ENCODE assay signal across 8 cellular contexts in genomic region chr14:32938719-32939253, GRCh38.
A peak's percentile ranks its signal among the peaks of the same experiment; 100 is the strongest.
DNase-seq lines count a peak whose midpoint lies in the region; ATAC-seq lines count a peak whose summit lies in the region.

Gene NPAS3 (plus strand): TSS chr14:32938879.

- no peaks in the 10 kb centered on the region for H3K36me3 Mint-ChIP-seq in T-helper 2 cell treated with Interferon-gamma antibody and Interleukin-4, amounts not matched to agents 5 μg/mL and 100 μg/mL, for 36 hours (ENCODE audit: low read depth)
- no peaks in the 10 kb centered on the region for H3K36me3 Mint-ChIP-seq in effector memory CD8-positive, alpha-beta T cell (ENCODE audit: insufficient read depth)

- H3K27me3 ChIP-seq in muscle layer of duodenum (ENCODE audit: low read depth, low read length): peaks cover 4% of the 10 kb centered on the region

- H3K27me3 Mint-ChIP-seq in T-helper 2 cell treated with Interferon-gamma antibody and Interleukin-4, amounts not matched to agents 5 μg/mL and 100 μg/mL, for 36 hours (ENCODE audit: low read depth): peaks cover 71% of the 10 kb centered on the region
- H3K27me3 Mint-ChIP-seq in effector memory CD8-positive, alpha-beta T cell: peaks cover 43 to 65% of the 10 kb centered on the region in 2 donors

- DNase-seq in T-helper 2 cell treated with Interferon-gamma antibody and Interleukin-4, amounts not matched to agents 5 μg/mL and 100 μg/mL, for 36 hours (ENCODE audit: low spot score): no peak
- no peak for DNase-seq in T-helper 2 cell
- peak; percentile 63 for DNase-seq in NCI-H69 (lab: John Stamatoyannopoulos, UW)
- DNase-seq in effector memory CD8-positive, alpha-beta T cell: no peak
- no peak for DNase-seq in hepatic stellate cell (ENCODE audit: low spot score)
- DNase-seq in NCI-H1930 (lab: John Stamatoyannopoulos, UW): no peak
- no peak for DNase-seq in NK-92 treated with Interleukin-12 subunit alpha and Interleukin-12 subunit beta, amount 100 ng/mL, for 24 hours (lab: John Stamatoyannopoulos, UW)

- no peaks in the 10 kb centered on the region for H3K9me3 ChIP-seq in muscle layer of duodenum (ENCODE audit: control insufficient read depth in 1 of 2, low read length in 2 of 2)

- H3K36me3 ChIP-seq in muscle layer of duodenum (ENCODE audit: control insufficient read depth in 1 of 2, insufficient read depth in 2 of 2, low read length in 2 of 2): no peaks in the 10 kb centered on the region

- peaks cover 4% of the 10 kb centered on the region for H3K4me1 Mint-ChIP-seq in T-helper 2 cell treated with Interferon-gamma antibody and Interleukin-4, amounts not matched to agents 5 μg/mL and 100 μg/mL, for 36 hours (ENCODE audit: low read depth)
- H3K4me1 Mint-ChIP-seq in effector memory CD8-positive, alpha-beta T cell (ENCODE audit: low read depth in 2 of 2): peaks cover 3 to 5% of the 10 kb centered on the region in 2 donors

- no peaks in the 10 kb centered on the region for H3K9me3 Mint-ChIP-seq in T-helper 2 cell treated with Interferon-gamma antibody and Interleukin-4, amounts not matched to agents 5 μg/mL and 100 μg/mL, for 36 hours
- peaks cover 0 to 7% of the 10 kb centered on the region in 2 donors for H3K9me3 Mint-ChIP-seq in effector memory CD8-positive, alpha-beta T cell

- H3K27ac Mint-ChIP-seq in T-helper 2 cell treated with Interferon-gamma antibody and Interleukin-4, amounts not matched to agents 5 μg/mL and 100 μg/mL, for 36 hours: no peak within 1 kb of the TSS
- H3K27ac Mint-ChIP-seq in effector memory CD8-positive, alpha-beta T cell: no peak within 1 kb of the TSS

- peak within 1 kb of the TSS; percentile 90 for H3K27ac ChIP-seq in muscle layer of duodenum (ENCODE audit: low read length)

- ATAC-seq in effector memory CD8-positive, alpha-beta T cell (replicated peaks): no peak

- H3K4me3 Mint-ChIP-seq in T-helper 2 cell treated with Interferon-gamma antibody and Interleukin-4, amounts not matched to agents 5 μg/mL and 100 μg/mL, for 36 hours: peak within 1 kb of the TSS; percentile 84
- H3K4me3 Mint-ChIP-seq in effector memory CD8-positive, alpha-beta T cell: peak within 1 kb of the TSS; percentile 76 to 77

- H3K4me3 ChIP-seq in muscle layer of duodenum (ENCODE audit: low read depth in 1 of 2, low read length in 2 of 2): peak within 1 kb of the TSS; percentile 62 to 68

- H3K4me1 ChIP-seq in muscle layer of duodenum (ENCODE audit: control insufficient read depth in 1 of 2, insufficient read depth in 2 of 2, low read length in 2 of 2): peaks cover 0 to 14% of the 10 kb centered on the region in 2 donors
